In the genomic region with DNA sequence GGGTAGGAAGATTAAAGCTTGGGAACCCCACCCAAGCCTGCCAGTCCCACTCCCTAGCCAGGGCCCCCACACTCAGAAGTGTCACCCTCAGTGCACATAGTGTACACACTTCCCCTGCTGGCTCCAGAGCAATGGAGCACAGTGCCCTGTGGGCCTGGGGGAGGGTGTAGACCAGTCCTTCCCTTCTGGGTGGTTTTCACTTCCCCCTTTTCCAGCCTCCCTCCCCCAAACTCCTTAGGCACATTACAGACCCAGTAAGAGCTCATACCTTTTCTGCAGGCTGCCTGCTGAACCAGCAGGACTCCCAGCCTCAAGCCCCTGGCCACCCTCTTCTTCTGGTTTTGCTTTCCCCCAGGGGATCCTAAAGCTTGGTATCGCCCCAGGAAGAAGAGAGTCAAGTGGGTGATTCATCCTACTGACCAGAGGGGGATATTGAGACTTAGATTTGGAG, we compare ENCODE assay signal across 8 cellular contexts. TPM values are rescaled to one million over a fixed set of nuclear protein-coding genes. Genes with fewer than 3 reads are reported as not detected.
A peak's percentile ranks its signal among the peaks of the same experiment; 100 is the strongest.
DNase-seq lines count a peak whose midpoint lies in the region; ATAC-seq and TF ChIP-seq lines count a peak whose summit lies in the region.

A gene with protein sequence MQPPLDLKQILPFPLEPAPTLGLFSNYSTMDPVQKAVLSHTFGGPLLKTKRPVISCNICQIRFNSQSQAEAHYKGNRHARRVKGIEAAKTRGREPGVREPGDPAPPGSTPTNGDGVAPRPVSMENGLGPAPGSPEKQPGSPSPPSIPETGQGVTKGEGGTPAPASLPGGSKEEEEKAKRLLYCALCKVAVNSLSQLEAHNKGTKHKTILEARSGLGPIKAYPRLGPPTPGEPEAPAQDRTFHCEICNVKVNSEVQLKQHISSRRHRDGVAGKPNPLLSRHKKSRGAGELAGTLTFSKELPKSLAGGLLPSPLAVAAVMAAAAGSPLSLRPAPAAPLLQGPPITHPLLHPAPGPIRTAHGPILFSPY (minus strand): TSS at position 143 of the 451 bp plus-strand sequence. CDS start 219 bp downstream, outside the sequence.

- TF ChIP-seq POLR2A in breast epithelium (IDR thresholded peaks at IDR 0.05), result no peak
- TF ChIP-seq POLR2A in ovary (IDR thresholded peaks at IDR 0.05), result no peak

- H3K27ac ChIP-seq in breast epithelium (peak within 1 kb of the TSS; percentile 83 to 90), muscle layer of duodenum (ENCODE audit: low read length) (peak within 1 kb of the TSS; percentile 67), ovary (peak within 1 kb of the TSS in 1 of 2 donors; percentile 47)

- peaks cover 0 to 10% of the 10 kb centered on the region in 2 donors for H3K4me1 ChIP-seq in breast epithelium
- H3K4me1 ChIP-seq in muscle layer of duodenum (ENCODE audit: control insufficient read depth in 1 of 2, insufficient read depth in 2 of 2, low read length in 2 of 2), result peaks cover 0 to 9% of the 10 kb centered on the region in 2 donors
- H3K4me1 ChIP-seq in ovary (ENCODE audit: insufficient read depth), result peaks cover 8% of the 10 kb centered on the region

- intact Hi-C loops in breast epithelium (cut with DNase I; ENCODE audit: low total_unique reads), result no loop called here
- intact Hi-C loops in ovary (cut with DNase I), result no loop called here

- no peaks in the 10 kb centered on the region for H3K36me3 ChIP-seq in breast epithelium
- H3K36me3 ChIP-seq in muscle layer of duodenum (ENCODE audit: control insufficient read depth in 1 of 2, insufficient read depth in 2 of 2, low read length in 2 of 2), result no peaks in the 10 kb centered on the region
- no peaks in the 10 kb centered on the region for H3K36me3 ChIP-seq in ovary

- ATAC-seq in HG03571 (IDR thresholded peaks at IDR 0.05; ENCODE audit: unreplicated experiment), result peak; percentile 51

- DNase-seq in CMK (ENCODE audit: low read depth) (peak; percentile 52), breast epithelium (ENCODE audit: low spot score in 2 of 2) (no peak), NCI-H1105 treated with DMSO at 0.1 percent for 48 hours (lab: John Stamatoyannopoulos, UW) (no peak), kidney tubule cell (ENCODE audit: low spot score) (no peak), ovary (no peak), GM13976 (ENCODE audit: low spot score) (no peak)

- in situ Hi-C loops in GM13976 (cut with MboI; ENCODE audit: low sequenced_read_pairs, unreplicated experiment), result no loop called here

- TF ChIP-seq EP300 in ovary (IDR thresholded peaks at IDR 0.05), result no peak

- H3K27me3 ChIP-seq in breast epithelium (no peaks in the 10 kb centered on the region), muscle layer of duodenum (ENCODE audit: low read depth, low read length) (no peaks in the 10 kb centered on the region), ovary (no peaks in the 10 kb centered on the region)

- no peaks in the 10 kb centered on the region for H3K9me3 ChIP-seq in breast epithelium
- no peaks in the 10 kb centered on the region for H3K9me3 ChIP-seq in muscle layer of duodenum (ENCODE audit: control insufficient read depth in 1 of 2, low read length in 2 of 2)
- no peaks in the 10 kb centered on the region for H3K9me3 ChIP-seq in ovary

- H3K4me3 ChIP-seq in breast epithelium (peak within 1 kb of the TSS in 1 of 3 donors; percentile 15), muscle layer of duodenum (ENCODE audit: low read depth in 1 of 2, low read length in 2 of 2) (peak within 1 kb of the TSS in 1 of 2 donors; percentile 6), ovary (no peak within 1 kb of the TSS)

- 100% methylated on average over 1 of the region's 1 CpG for WGBS in ovary, 3 donors

- TF ChIP-seq CTCF in breast epithelium (IDR thresholded peaks at IDR 0.05) (no peak), ovary (IDR thresholded peaks at IDR 0.05) (no peak), GM13976 (IDR thresholded peaks at IDR 0.05; ENCODE audit: borderline replicate concordance, control extremely low read depth, extremely low read depth, insufficient read depth, missing control alignments) (no peak)

RNA-seq across cellular contexts. Expression of the gene that starts here (rescaled TPM):
- total RNA-seq in breast epithelium, result 10 to 100 TPM in 2 of 3 donors, 1 to 10 TPM in 1; 8.9 to 18.4 (median 10.5) TPM
- 10 to 100 TPM in 1 of 7 donors, 1 to 10 TPM in 6; 4.3 to 30.5 (median 6.5) TPM for total RNA-seq in ovary
- 1 to 10 TPM; 3.6 to 4.5 TPM for polyA plus RNA-seq in ovary
